ENCODE assay signal across 8 cellular contexts in genomic region chr10:59907537-59907917, GRCh38. TPM values are rescaled to one million over a fixed set of nuclear protein-coding genes. Genes with fewer than 3 reads are reported as not detected.
DNase-seq lines count a peak whose midpoint lies in the region; FAIRE-seq lines count a peak whose summit lies in the region.

No MANE protein-coding gene starts in this region.

- H3K36me3 Mint-ChIP-seq in T-helper 1 cell treated with Interleukin-12 subunit alpha and Interleukin-12 subunit beta and Interleukin-4 antibody, amounts not matched to agents 30 μg/mL and 1 μg/mL, for 36 hours (ENCODE audit: low read depth): peaks cover 20% of the 10 kb centered on the region
- H3K36me3 Mint-ChIP-seq in activated T-helper 2 cell treated with anti-CD3 and anti-CD28 coated beads, Interferon-gamma antibody, Interleukin-2, Interleukin-4, amounts not matched to agents 10 μg/mL and 5 μg/mL and 100 μg/mL, durations not matched to agents 14 hours and 24 hours and 36 hours (ENCODE audit: low read depth): peaks cover 27% of the 10 kb centered on the region

- FAIRE-seq in islet of Langerhans (lab: Jason Lieb, UNC) (peak; percentile 17), frontal cortex (lab: Jason Lieb, UNC) (no peak)

- no peaks in the 10 kb centered on the region for H3K27me3 Mint-ChIP-seq in T-helper 1 cell treated with Interleukin-12 subunit alpha and Interleukin-12 subunit beta and Interleukin-4 antibody, amounts not matched to agents 30 μg/mL and 1 μg/mL, for 36 hours (ENCODE audit: low read depth)
- H3K27me3 Mint-ChIP-seq in activated T-helper 2 cell treated with anti-CD3 and anti-CD28 coated beads, Interferon-gamma antibody, Interleukin-2, Interleukin-4, amounts not matched to agents 10 μg/mL and 5 μg/mL and 100 μg/mL, durations not matched to agents 14 hours and 24 hours and 36 hours (ENCODE audit: low read depth): no peaks in the 10 kb centered on the region

- H3K9me3 ChIP-seq in subcutaneous abdominal adipose tissue (ENCODE audit: control insufficient read depth in 5 of 5, low read length in 5 of 5): no peaks in the 10 kb centered on the region

- intact Hi-C loops in activated T-helper 2 cell treated with anti-CD3 and anti-CD28 coated beads, Interferon-gamma antibody, Interleukin-2, Interleukin-4, amounts not matched to agents 10 μg/mL and 5 μg/mL and 100 μg/mL, durations not matched to agents 14 hours and 24 hours and 36 hours (cut with micrococcal nuclease): loop anchor here (1.0 to 10.0 kb wide), 7 partner anchors 78 to 1643 kb away; partner anchors contain the start of genes CISD1, IPMK and SLC16A9

- peaks cover 3 to 43% (median 40%) of the 10 kb centered on the region in 5 donors for H3K4me1 ChIP-seq in subcutaneous abdominal adipose tissue (ENCODE audit: control insufficient read depth in 5 of 5, insufficient read depth in 5 of 5, low read length in 5 of 5)

- no peak for DNase-seq in T-helper 1 cell
- DNase-seq in activated T-helper 2 cell treated with anti-CD3 and anti-CD28 coated beads, Interferon-gamma antibody, Interleukin-2, Interleukin-4, amounts not matched to agents 10 μg/mL and 5 μg/mL and 100 μg/mL, durations not matched to agents 14 hours and 24 hours and 36 hours (ENCODE audit: low spot score): no peak
- no peak for DNase-seq in ureter (ENCODE audit: low spot score)
- no peak for DNase-seq in frontal cortex (ENCODE audit: low spot score in 2 of 2)
- DNase-seq in NCI-H1092 (lab: John Stamatoyannopoulos, UW): no peak

- H3K4me3 Mint-ChIP-seq in T-helper 1 cell treated with Interleukin-12 subunit alpha and Interleukin-12 subunit beta and Interleukin-4 antibody, amounts not matched to agents 30 μg/mL and 1 μg/mL, for 36 hours: peak overlapping the region; percentile 93
- peak overlapping the region; percentile 84 for H3K4me3 Mint-ChIP-seq in activated T-helper 2 cell treated with anti-CD3 and anti-CD28 coated beads, Interferon-gamma antibody, Interleukin-2, Interleukin-4, amounts not matched to agents 10 μg/mL and 5 μg/mL and 100 μg/mL, durations not matched to agents 14 hours and 24 hours and 36 hours (ENCODE audit: low read depth)

- H3K9ac ChIP-seq in subcutaneous abdominal adipose tissue (ENCODE audit: low read length in 5 of 5): peak overlapping the region; percentile 30 to 89 (median 84)

- H3K27me3 ChIP-seq in subcutaneous abdominal adipose tissue (ENCODE audit: control insufficient read depth in 5 of 5, insufficient read depth in 4 of 5, low read length in 5 of 5): no peaks in the 10 kb centered on the region

- H3K9me3 Mint-ChIP-seq in T-helper 1 cell treated with Interleukin-12 subunit alpha and Interleukin-12 subunit beta and Interleukin-4 antibody, amounts not matched to agents 30 μg/mL and 1 μg/mL, for 36 hours: no peaks in the 10 kb centered on the region
- no peaks in the 10 kb centered on the region for H3K9me3 Mint-ChIP-seq in activated T-helper 2 cell treated with anti-CD3 and anti-CD28 coated beads, Interferon-gamma antibody, Interleukin-2, Interleukin-4, amounts not matched to agents 10 μg/mL and 5 μg/mL and 100 μg/mL, durations not matched to agents 14 hours and 24 hours and 36 hours

- peak overlapping the region; percentile 97 for H3K27ac ChIP-seq in subcutaneous abdominal adipose tissue (ENCODE audit: low read depth, low read length)

- peak overlapping the region; percentile 97 for H3K27ac Mint-ChIP-seq in T-helper 1 cell treated with Interleukin-12 subunit alpha and Interleukin-12 subunit beta and Interleukin-4 antibody, amounts not matched to agents 30 μg/mL and 1 μg/mL, for 36 hours
- H3K27ac Mint-ChIP-seq in activated T-helper 2 cell treated with anti-CD3 and anti-CD28 coated beads, Interferon-gamma antibody, Interleukin-2, Interleukin-4, amounts not matched to agents 10 μg/mL and 5 μg/mL and 100 μg/mL, durations not matched to agents 14 hours and 24 hours and 36 hours: peak overlapping the region; percentile 92

- H3K4me3 ChIP-seq in subcutaneous abdominal adipose tissue (ENCODE audit: low read depth in 1 of 5, low read length in 5 of 5): peak overlapping the region; percentile 83 to 98 (median 95)

- H3K4me1 Mint-ChIP-seq in T-helper 1 cell treated with Interleukin-12 subunit alpha and Interleukin-12 subunit beta and Interleukin-4 antibody, amounts not matched to agents 30 μg/mL and 1 μg/mL, for 36 hours (ENCODE audit: low read depth): peaks cover 46% of the 10 kb centered on the region
- peaks cover 47% of the 10 kb centered on the region for H3K4me1 Mint-ChIP-seq in activated T-helper 2 cell treated with anti-CD3 and anti-CD28 coated beads, Interferon-gamma antibody, Interleukin-2, Interleukin-4, amounts not matched to agents 10 μg/mL and 5 μg/mL and 100 μg/mL, durations not matched to agents 14 hours and 24 hours and 36 hours (ENCODE audit: low read depth)

- H3K36me3 ChIP-seq in subcutaneous abdominal adipose tissue (ENCODE audit: control insufficient read depth in 5 of 5, insufficient read depth in 5 of 5, low read length in 5 of 5): no peaks in the 10 kb centered on the region

RNA-seq across cellular contexts. Expression of gene CCDC6, which starts 1.2 kb away (rescaled TPM):
- 61.5 and 63.1 TPM in 2 replicates for total RNA-seq in activated T-helper 2 cell treated with anti-CD3 and anti-CD28 coated beads, Interferon-gamma antibody, Interleukin-2, Interleukin-4, amounts not matched to agents 10 μg/mL and 5 μg/mL and 100 μg/mL, durations not matched to agents 14 hours and 24 hours and 36 hours
- total RNA-seq in ureter (64.5 TPM), frontal cortex (29.8 TPM)
